ENCODE assay signal across 1 cellular context in genomic region chr7:140619915-140620314, GRCh38. TPM values are rescaled to one million over a fixed set of nuclear protein-coding genes. Genes with fewer than 3 reads are reported as not detected.
"Had no signal": no experiment of that assay in that cellular context is flagged by ENCODE, and none has a peak within 500 bp of the region (broad histone marks: within the 10 kb centered on the region; RNA-seq: fewer than 3 reads in every experiment).

No MANE protein-coding gene starts in this region.

RNA-seq across cellular contexts. Expression of gene DENND2A, which starts 20.7 kb away (rescaled TPM):
- total RNA-seq: HT-29 had no signal
